Comparison of ENCODE assay signal across 13 cellular contexts in genomic region chr7:11655163-11655562, GRCh38.
DNase-seq lines count a peak whose midpoint lies in the region; ATAC-seq and TF ChIP-seq lines count a peak whose summit lies in the region.
"Had no signal": no experiment of that assay in that cellular context is flagged by ENCODE, and none has a peak within 500 bp of the region (broad histone marks: within the 10 kb centered on the region; RNA-seq: fewer than 3 reads in every experiment).

No MANE protein-coding gene starts in this region.

- no peaks in the 10 kb centered on the region for H3K27me3 Mint-ChIP-seq in GM23338 (ENCODE audit: insufficient read depth, low read depth, poor library complexity)
- H3K27me3 Mint-ChIP-seq: CD4-positive, alpha-beta T cell had no signal

- H3K27me3 ChIP-seq in GM23338 (ENCODE audit: insufficient read depth) (no peaks in the 10 kb centered on the region), right cardiac atrium (ENCODE audit: control insufficient read depth, insufficient read depth) (no peaks in the 10 kb centered on the region)

- TF ChIP-seq CTCF in GM23338 (conservative IDR thresholded peaks at IDR 0.05; ENCODE audit: low read depth in 2 of 2): no peak

- H3F3A ChIP-seq in GM23338 (replicated peaks; ENCODE audit: low read depth): no peaks in the 10 kb centered on the region

- no peak overlapping the region for H2AFZ ChIP-seq in GM23338

- intact Hi-C loops in right cardiac atrium (cut with DNase I): no loop called here

- H3K4me2 ChIP-seq in GM23338: no peak overlapping the region

- no peak for DNase-seq in GM23338 (ENCODE audit: low spot score)
- DNase-seq in dermis blood vessel endothelial cell: peak; percentile 34
- DNase-seq in medulla oblongata (ENCODE audit: extremely low spot score): peak; percentile 53
- no peak for DNase-seq in NCI-H2081 treated with DMSO at 0.1 percent for 48 hours (lab: John Stamatoyannopoulos, UW)
- DNase-seq in T-helper 2 cell: no peak
- no peak for DNase-seq in right cardiac atrium
- DNase-seq: AML-193; CD4-positive, alpha-beta T cell; DMS153; DMS79; GDM1; HCEC 1CT had no signal

- no peak overlapping the region for H3K27ac ChIP-seq in GM23338 (ENCODE audit: low read depth)
- no peak overlapping the region for H3K27ac ChIP-seq in right cardiac atrium (ENCODE audit: low read length)
- H3K27ac ChIP-seq: C4-2B had no signal

- H3K4me1 ChIP-seq in GM23338 (ENCODE audit: insufficient read depth) (no peaks in the 10 kb centered on the region), right cardiac atrium (ENCODE audit: control insufficient read depth, insufficient read depth, low read length) (peaks cover 1% of the 10 kb centered on the region)

- H3K9me3 Mint-ChIP-seq in GM23338: no peaks in the 10 kb centered on the region
- H3K9me3 Mint-ChIP-seq: CD4-positive, alpha-beta T cell had no signal

- H4K20me1 ChIP-seq in GM23338 (replicated peaks; ENCODE audit: insufficient read depth): no peaks in the 10 kb centered on the region

- no peaks in the 10 kb centered on the region for H3K79me2 ChIP-seq in GM23338 (replicated peaks; ENCODE audit: insufficient read depth)

- H3K4me3 ChIP-seq in GM23338 (no peak overlapping the region), right cardiac atrium (ENCODE audit: low read length) (no peak overlapping the region)

- ATAC-seq in GM23338 (no peak), right cardiac atrium (no peak)

- H3K9me3 ChIP-seq in right cardiac atrium (ENCODE audit: control insufficient read depth, low read length): no peaks in the 10 kb centered on the region

- no peaks in the 10 kb centered on the region for H3K9me2 ChIP-seq in GM23338 (ENCODE audit: insufficient read depth)

- H3K27ac Mint-ChIP-seq in GM23338: peak overlapping the region; percentile 56; the same call in 1 of the 2 replicates
- H3K27ac Mint-ChIP-seq: CD4-positive, alpha-beta T cell had no signal

- no peaks in the 10 kb centered on the region for H3K36me3 Mint-ChIP-seq in GM23338 (ENCODE audit: low read depth)

- H3K4me1 Mint-ChIP-seq in GM23338: no peaks in the 10 kb centered on the region

- H3K36me3 ChIP-seq in GM23338 (ENCODE audit: insufficient read depth): no peaks in the 10 kb centered on the region

- no peak overlapping the region for H3K4me3 Mint-ChIP-seq in GM23338
- H3K4me3 Mint-ChIP-seq: CD4-positive, alpha-beta T cell had no signal

TF ChIP-seq in GM23338, 12 proteins besides CTCF, POLR2A, EP300 and RAD21:
- no peak for TF ChIP-seq EZH2 (IDR thresholded peaks at IDR 0.05; ENCODE audit: low read depth, unreplicated experiment)
- no peak for TF ChIP-seq JUNB (IDR thresholded peaks at IDR 0.05; ENCODE audit: unreplicated experiment)
- no peak for TF ChIP-seq ZNF331 (CRISPR knock-in tag; IDR thresholded peaks at IDR 0.05; ENCODE audit: low read depth)
- no peak for TF ChIP-seq ZNF114 (CRISPR knock-in tag; IDR thresholded peaks at IDR 0.05)
- TF ChIP-seq REST (IDR thresholded peaks at IDR 0.05; ENCODE audit: unreplicated experiment): no peak

Comparison
In these comparisons a context has a peak if more than half of its experiments do, and no peak if none do; other contexts are left out.
1. DNase-seq: peak in dermis blood vessel endothelial cell (single experiment) and medulla oblongata (single experiment); none in GM23338 (single experiment), NCI-H2081 treated with DMSO at 0.1 percent for 48 hours (single experiment), T-helper 2 cell (0 of 5) and right cardiac atrium (0 of 3).